12 cellular contexts compared by ENCODE assay signal in the genomic region with DNA sequence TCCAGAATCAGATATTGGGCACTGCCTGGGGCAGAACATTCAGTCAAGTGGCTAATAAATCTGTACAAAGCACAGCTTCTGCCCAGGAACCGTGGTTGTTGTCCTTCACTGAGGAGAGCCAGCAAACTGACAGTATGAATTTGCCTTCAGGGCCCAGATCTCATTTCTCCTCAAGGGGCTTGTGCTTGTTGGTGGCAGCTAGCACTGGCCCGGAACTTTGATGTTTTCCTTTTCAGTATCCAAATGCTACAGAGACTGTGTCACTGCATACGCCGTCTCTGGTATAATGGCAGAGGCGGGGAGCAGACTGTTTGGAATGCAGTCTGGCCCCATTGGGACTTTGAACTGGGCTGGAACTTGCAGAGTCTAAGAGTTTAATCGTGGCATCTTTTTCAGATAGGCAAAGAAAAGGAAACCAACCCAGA. TPM values are rescaled to one million over a fixed set of nuclear protein-coding genes. Genes with fewer than 3 reads are reported as not detected.
DNase-seq lines count a peak whose midpoint lies in the region; ATAC-seq, FAIRE-seq and TF ChIP-seq lines count a peak whose summit lies in the region.
"Had no signal": no experiment of that assay in that cellular context is flagged by ENCODE, and none has a peak within 500 bp of the region (broad histone marks: within the 10 kb centered on the region; RNA-seq: fewer than 3 reads in every experiment).

No MANE protein-coding gene starts in this region.

- DNase-seq in A673 (ENCODE audit: low spot score), result peak; percentile 31
- no peak for DNase-seq in IMR-90
- no peak for DNase-seq in H1 (ENCODE audit: low read depth in 1 of 2, low spot score in 2 of 2)
- no peak for DNase-seq in activated CD4-positive, alpha-beta T cell treated with anti-CD3 and anti-CD28 coated beads for 48 hours
- DNase-seq: activated T-cell treated with anti-CD3 and anti-CD28 coated beads, Interleukin-2, amount 50 U/mL, for 1 hour; central memory CD4-positive, alpha-beta T cell; naive thymus-derived CD8-positive, alpha-beta T cell; uterus had no signal

- H3K79me1 ChIP-seq in IMR-90 (ENCODE audit: low read depth in 1 of 2, low read length in 2 of 2) (no peaks in the 10 kb centered on the region), H1 (ENCODE audit: low read depth, low read length) (no peaks in the 10 kb centered on the region)

- H3K4me1 ChIP-seq in A673 (ENCODE audit: insufficient read depth, low read length, poor library complexity, severe bottlenecking) (peaks cover 12% of the 10 kb centered on the region), IMR-90 (ENCODE audit: control insufficient read depth, insufficient read depth, low read length) (peaks cover 4% of the 10 kb centered on the region; the same call in 1 of the 2 replicates), H1 (replicated peaks in 1 of 4; ENCODE audit: control insufficient read depth in 3 of 4, insufficient read depth in 4 of 4, low read length in 3 of 4) (no peaks in the 10 kb centered on the region), mucosa of stomach (ENCODE audit: control insufficient read depth, insufficient read depth, low read length) (peaks cover 51% of the 10 kb centered on the region)
- H3K4me1 ChIP-seq: uterus had no signal

- H3K23ac ChIP-seq in IMR-90 (ENCODE audit: low read depth, low read length), result no peak overlapping the region; the same call in 1 of the 2 replicates
- H3K23ac ChIP-seq in H1 (ENCODE audit: insufficient read length), result no peak overlapping the region

- no peak for TF ChIP-seq EP300 in H1 (IDR thresholded peaks at IDR 0.05; ENCODE audit: borderline replicate concordance in 1 of 2, low read depth in 2 of 2, low read length in 2 of 2)

- H3K27ac ChIP-seq in A673 (ENCODE audit: low read depth, low read length, poor library complexity, severe bottlenecking) (no peak overlapping the region), IMR-90 (ENCODE audit: insufficient read depth, low read length) (no peak overlapping the region), H1 (ENCODE audit: low read depth, low read length) (no peak overlapping the region)
- H3K27ac ChIP-seq: uterus had no signal

- ATAC-seq in IMR-90 (ENCODE audit: low read depth) (no peak; the same call in 1 of the 2 replicates), HG03139 (IDR thresholded peaks at IDR 0.05; ENCODE audit: unreplicated experiment) (no peak), GM19324 (IDR thresholded peaks at IDR 0.05; ENCODE audit: low FRiP score, unreplicated experiment) (no peak), HG03039 (IDR thresholded peaks at IDR 0.05; ENCODE audit: unreplicated experiment) (no peak)
- ATAC-seq: naive thymus-derived CD8-positive, alpha-beta T cell had no signal

- H2BK12ac ChIP-seq in H1 (ENCODE audit: low read depth, low read length), result no peak overlapping the region

- H3K4me2 ChIP-seq in IMR-90 (ENCODE audit: low read depth, low read length), result no peak overlapping the region
- H3K4me2 ChIP-seq in H1 (ENCODE audit: insufficient read depth in 1 of 2, low read depth in 2 of 2, low read length in 2 of 2), result no peak overlapping the region

- FAIRE-seq in H1 (lab: Jason Lieb, UNC), result no peak

- peak overlapping the region; percentile 30; the same call in 1 of the 2 replicates for H2BK120ac ChIP-seq in IMR-90 (ENCODE audit: low read depth, low read length)
- H2BK120ac ChIP-seq in H1 (replicated peaks; ENCODE audit: low read depth, low read length), result no peak overlapping the region

- no peak overlapping the region for H2AK9ac ChIP-seq in IMR-90 (replicated peaks; ENCODE audit: low read depth, low read length, poor library complexity)

- H3K36me3 ChIP-seq in A673 (ENCODE audit: insufficient read depth, low read length, poor library complexity, severe bottlenecking) (no peaks in the 10 kb centered on the region), IMR-90 (ENCODE audit: control insufficient read depth, insufficient read depth, low read length) (no peaks in the 10 kb centered on the region), H1 (ENCODE audit: control insufficient read depth in 2 of 4, insufficient read depth in 4 of 4, low read length in 3 of 4) (no peaks in the 10 kb centered on the region), mucosa of stomach (ENCODE audit: control insufficient read depth, insufficient read depth, low read length) (no peaks in the 10 kb centered on the region)
- H3K36me3 ChIP-seq: uterus had no signal

- no peak for TF ChIP-seq POLR2A in IMR-90 (IDR thresholded peaks at IDR 0.05; ENCODE audit: low read depth, low read length)
- no peak for TF ChIP-seq POLR2A in H1 (IDR thresholded peaks at IDR 0.05; ENCODE audit: control extremely low read depth in 1 of 2, low read depth in 2 of 2, low read length in 2 of 2)

- H3K18ac ChIP-seq in IMR-90 (ENCODE audit: low read depth, low read length) (no peak overlapping the region), H1 (ENCODE audit: extremely low read depth, low read length) (no peak overlapping the region)

- H4K20me1 ChIP-seq in IMR-90 (ENCODE audit: insufficient read depth, low read length) (no peaks in the 10 kb centered on the region), H1 (replicated peaks in 1 of 2; ENCODE audit: control insufficient read depth in 1 of 2, insufficient read depth in 2 of 2, low read length in 2 of 2) (no peaks in the 10 kb centered on the region)

- 80% methylated on average over 4 of the region's 6 CpGs; no CpG with 5 or more reads in 1 of the 2 experiments for WGBS in IMR-90 (ENCODE audit: extremely low coverage in 2 of 2, insufficient read length in 1 of 2), 2 experiments
- 94% methylated on average over 6 of the region's 6 CpGs; no CpG with 5 or more reads in 1 of the 2 experiments for WGBS in H1 (ENCODE audit: extremely low coverage in 1 of 2, insufficient coverage in 1 of 2, insufficient read length in 1 of 2, insufficient replicate concordance in 2 of 2, low coverage in 1 of 2, low lambda C conversion rate in 2 of 2, missing lambda C conversion rate in 1 of 2), 2 experiments

- CTCF ChIA-PET in A673 (lab: Charles Lee) (interaction anchor here (1.4 kb wide), 1 partner anchor 93 kb away, joined by 3 read pairs; no protein-coding TSS in a partner anchor), IMR-90 (lab: Yijun Ruan, JAX) (interaction anchor here (1.1 to 3.2 kb wide), 5 partner anchors 10 to 80 kb away, joined by 3 to 15 read pairs (median 6); no protein-coding TSS in a partner anchor), H1 (lab: Charles Lee; ENCODE audit: partially characterized antibody) (interaction anchor here (0.6 to 7.9 kb wide), 29 partner anchors 8 to 294 kb away, joined by 3 to 90 read pairs (median 6); partner anchors contain the start of gene ADD3)

- peak overlapping the region; percentile 56; the same call in 1 of the 2 replicates for H3K14ac ChIP-seq in IMR-90 (replicated peaks; ENCODE audit: low read depth, low read length)
- H3K14ac ChIP-seq in H1 (ENCODE audit: insufficient read length), result no peak overlapping the region

- H4K91ac ChIP-seq in IMR-90 (ENCODE audit: insufficient read depth, low read depth, low read length) (no peak overlapping the region; the same call in 1 of the 2 replicates), H1 (replicated peaks; ENCODE audit: insufficient read length, low read length) (no peak overlapping the region)

- H4K8ac ChIP-seq in IMR-90 (ENCODE audit: low read depth in 2 of 2, low read length in 2 of 2), result no peak overlapping the region
- no peak overlapping the region for H4K8ac ChIP-seq in H1 (ENCODE audit: extremely low read depth, insufficient read depth, low read length)

- H2AFZ ChIP-seq in IMR-90 (replicated peaks; ENCODE audit: low read length, poor library complexity), result no peak overlapping the region
- peak overlapping the region; percentile 17; the same call in 1 of the 2 replicates for H2AFZ ChIP-seq in H1 (ENCODE audit: low read length)

- H3K79me2 ChIP-seq in H1 (ENCODE audit: control insufficient read depth in 1 of 2, insufficient read depth in 2 of 2, low read length in 2 of 2), result no peaks in the 10 kb centered on the region

- no peak overlapping the region; the same call in 1 of the 2 replicates for H4K5ac ChIP-seq in IMR-90 (ENCODE audit: low read depth, low read length)
- H4K5ac ChIP-seq in H1 (ENCODE audit: insufficient read length, low read depth, low read length), result no peak overlapping the region

- no peak for TF ChIP-seq CTCF in A673 (conservative IDR thresholded peaks at IDR 0.05; ENCODE audit: low read depth, low read length)
- TF ChIP-seq CTCF in IMR-90 (conservative IDR thresholded peaks at IDR 0.05; ENCODE audit: low read depth, low read length), result no peak
- TF ChIP-seq CTCF in H1 (IDR thresholded peaks at IDR 0.05; ENCODE audit: control extremely low read depth in 1 of 3, insufficient read depth in 1 of 3, low read depth in 1 of 3, low read length in 3 of 3), result no peak

- no peak overlapping the region for H2BK15ac ChIP-seq in IMR-90 (ENCODE audit: low read depth, low read length)
- H2BK15ac ChIP-seq in H1 (ENCODE audit: low read length), result no peak overlapping the region

- H3K9me1 ChIP-seq in IMR-90 (ENCODE audit: insufficient read depth, low read length), result peaks cover 6% of the 10 kb centered on the region

- H3K27me3 ChIP-seq in A673 (replicated peaks; ENCODE audit: insufficient read depth, low read depth, low read length, poor library complexity) (no peaks in the 10 kb centered on the region), IMR-90 (ENCODE audit: control insufficient read depth, insufficient read depth, low read length) (no peaks in the 10 kb centered on the region), H1 (replicated peaks in 1 of 4; ENCODE audit: control insufficient read depth in 3 of 4, extremely low read depth in 1 of 4, insufficient read depth in 3 of 4, low read length in 3 of 4) (no peaks in the 10 kb centered on the region), mucosa of stomach (ENCODE audit: control insufficient read depth, insufficient read depth, low read length) (no peaks in the 10 kb centered on the region)
- H3K27me3 ChIP-seq: uterus had no signal

- H2BK20ac ChIP-seq in IMR-90 (ENCODE audit: low read depth, low read length) (peak overlapping the region; percentile 36; the same call in 1 of the 2 replicates), H1 (ENCODE audit: low read length) (no peak overlapping the region)

- H3K4ac ChIP-seq in IMR-90 (ENCODE audit: low read depth, low read length) (peak overlapping the region; percentile 15; the same call in 1 of the 2 replicates), H1 (replicated peaks; ENCODE audit: insufficient read length, low read depth, low read length) (no peak overlapping the region)

- no peak overlapping the region for H3K4me3 ChIP-seq in A673 (ENCODE audit: low read depth, low read length, poor library complexity, severe bottlenecking)
- no peak overlapping the region for H3K4me3 ChIP-seq in IMR-90 (ENCODE audit: insufficient read depth, low read depth, low read length)
- no peak overlapping the region for H3K4me3 ChIP-seq in H1 (ENCODE audit: extremely low read depth in 1 of 4, insufficient read depth in 2 of 4, low read depth in 3 of 4, low read length in 4 of 4)
- H3K4me3 ChIP-seq in mucosa of stomach (ENCODE audit: low read length), result no peak overlapping the region
- H3K4me3 ChIP-seq: uterus had no signal

- 0 out of 2 replicates have a peak overlapping the region, but pooled peaks have one; percentile 14 for H2AK5ac ChIP-seq in IMR-90 (ENCODE audit: low read depth, low read length)
- no peak overlapping the region for H2AK5ac ChIP-seq in H1 (ENCODE audit: low read depth, low read length)

- TF ChIP-seq RAD21 in IMR-90 (IDR thresholded peaks at IDR 0.05; ENCODE audit: low read length) (no peak), H1 (IDR thresholded peaks at IDR 0.05 in 1 of 2, conservative IDR thresholded peaks at IDR 0.05 in 1 of 2; ENCODE audit: low read depth in 2 of 2, low read length in 2 of 2) (no peak)

- intact Hi-C loops in A673 (cut with micrococcal nuclease; ENCODE audit: unreplicated experiment) (loop anchor here (10.0 kb wide), 1 partner anchor 297 kb away; no protein-coding TSS in a partner anchor), IMR-90 (cut with micrococcal nuclease) (no loop called here)

- dilution Hi-C loops in IMR-90 (cut with HindIII; ENCODE audit: low sequenced_read_pairs, unreplicated experiment), result no loop called here

- in situ Hi-C loops in IMR-90 (cut with MboI; ENCODE audit: low sequenced_read_pairs), result no loop called here

- H2BK5ac ChIP-seq in IMR-90 (ENCODE audit: low read depth, low read length, poor library complexity, severe bottlenecking) (no peak overlapping the region), H1 (ENCODE audit: low read depth, low read length) (no peak overlapping the region; the same call in 1 of the 2 replicates)

- no peaks in the 10 kb centered on the region for H3K23me2 ChIP-seq in H1 (ENCODE audit: low read depth, low read length)

- POLR2A ChIA-PET in A673 (lab: Charles Lee; ENCODE audit: low non-redundant PET) (no interaction called here), IMR-90 (lab: Charles Lee; ENCODE audit: unreplicated experiment) (no interaction called here), H1 (lab: Charles Lee; ENCODE audit: partially characterized antibody) (interaction anchor here (1.1 to 1.4 kb wide), 3 partner anchors 9 to 54 kb away, joined by 3 to 4 read pairs (median 3); partner anchors contain the start of gene XPNPEP1)

- no peak overlapping the region for H3K9ac ChIP-seq in IMR-90 (ENCODE audit: low read depth, low read length)
- H3K9ac ChIP-seq in H1 (replicated peaks in 1 of 4; ENCODE audit: extremely low read depth in 1 of 4, low read depth in 3 of 4, low read length in 3 of 4), result no peak overlapping the region
- peak overlapping the region; percentile 12 for H3K9ac ChIP-seq in mucosa of stomach (ENCODE audit: low read length)

- H3K9me3 ChIP-seq in A673 (ENCODE audit: low read depth, low read length, poor library complexity, severe bottlenecking), result no peaks in the 10 kb centered on the region
- H3K9me3 ChIP-seq in IMR-90 (ENCODE audit: control insufficient read depth, insufficient read depth, low read length), result no peaks in the 10 kb centered on the region
- H3K9me3 ChIP-seq in H1 (ENCODE audit: insufficient read depth in 2 of 2, low read depth in 1 of 2, low read length in 1 of 2), result no peaks in the 10 kb centered on the region
- H3K9me3 ChIP-seq in mucosa of stomach (ENCODE audit: control insufficient read depth, low read length), result no peaks in the 10 kb centered on the region
- H3K9me3 ChIP-seq: uterus had no signal

- BruUV-seq in A673 (replicated peaks; lab: Mats Ljungman, UMichigan), result no TSS peak
- no TSS peak for BruUV-seq in IMR-90 (replicated peaks; lab: Mats Ljungman, UMichigan)

- H3K56ac ChIP-seq in IMR-90 (ENCODE audit: extremely low read depth, insufficient read depth, low read length), result no peak overlapping the region
- no peak overlapping the region for H3K56ac ChIP-seq in H1 (replicated peaks; ENCODE audit: insufficient read length, low read depth, low read length)

RNA-seq across cellular contexts. Expression of gene ADD3, which starts 30.4 kb away (rescaled TPM):
- total RNA-seq in A673 (2021), result 80.5 and 82.9 TPM in 2 replicates
- 137 and 212 TPM in 2 replicates for total RNA-seq in IMR-90 (2012; rRNA removed)
- polyA plus RNA-seq in IMR-90 (2012; rRNA removed), result 138 and 153 TPM in 2 replicates
- polyA plus RNA-seq in IMR-90 (2012; cell fraction: cytosol; rRNA removed), result 10.8 and 15.8 TPM in 2 replicates
- 20.6 and 239 TPM in 2 replicates for polyA plus RNA-seq in IMR-90 (2012; cell fraction: nucleus; rRNA removed; ENCODE audit: low replicate concordance)
- total RNA-seq in H1 (2021; fragmentation: NEBNext Ultra II Directional; extraction: Animal tissue kit (Norgen Biotek cat#: 25700)), result 78.9 and 85.6 TPM in 2 replicates
- polyA plus RNA-seq in H1 (2011; rRNA removed), result 27.7 and 44.7 TPM in 2 replicates
- polyA plus RNA-seq in H1 (2011; cell fraction: cytosol; rRNA removed), result 65.9 TPM
- 51.3 TPM for polyA plus RNA-seq in H1 (2011; cell fraction: nucleus; rRNA removed)
- polyA plus RNA-seq in H1 (2012, experiment 1 of 2), result 59.0 to 96.4 TPM (median 79.4 TPM) in 4 replicates
- 6.1 TPM for polyA plus RNA-seq in H1 (2012, experiment 2 of 2)
- 58.1 TPM for polyA plus RNA-seq in H1 (2013, experiment 1 of 2)
- polyA plus RNA-seq in H1 (2013, experiment 2 of 2), result 51.8 TPM
- 122 and 195 TPM in 2 replicates for polyA minus RNA-seq in H1 (2011; rRNA and poly(A)+ RNA removed)
- 80.9 TPM for polyA minus RNA-seq in H1 (2011; cell fraction: cytosol; rRNA and poly(A)+ RNA removed)
- 181 TPM for polyA minus RNA-seq in H1 (2011; cell fraction: nucleus; rRNA and poly(A)+ RNA removed)

RNA-seq across cellular contexts. Expression of gene XPNPEP1, which starts 54.1 kb away (rescaled TPM):
- total RNA-seq in A673 (2021) (65.4 and 72.5 TPM in 2 replicates), IMR-90 (2012; rRNA removed) (136 and 164 TPM in 2 replicates)
- polyA plus RNA-seq in IMR-90 (2012; rRNA removed) (311 and 378 TPM in 2 replicates), H1 (2011; rRNA removed) (201 TPM in 2 replicates)
- polyA plus RNA-seq in IMR-90 (2012; cell fraction: cytosol; rRNA removed), result 71.3 and 117 TPM in 2 replicates
- 84.0 and 137 TPM in 2 replicates for polyA plus RNA-seq in IMR-90 (2012; cell fraction: nucleus; rRNA removed; ENCODE audit: low replicate concordance)
- total RNA-seq in H1 (2021; fragmentation: NEBNext Ultra II Directional; extraction: Animal tissue kit (Norgen Biotek cat#: 25700)), result 49.7 and 61.1 TPM in 2 replicates
- polyA plus RNA-seq in H1 (2011; cell fraction: cytosol; rRNA removed), result 147 TPM
- 319 TPM for polyA plus RNA-seq in H1 (2011; cell fraction: nucleus; rRNA removed)
- 47.4 to 54.6 TPM (median 51.3 TPM) in 4 replicates for polyA plus RNA-seq in H1 (2012, experiment 1 of 2)
- polyA plus RNA-seq in H1 (2012, experiment 2 of 2), result 26.3 TPM
- 35.6 TPM for polyA plus RNA-seq in H1 (2013, experiment 1 of 2)
- polyA plus RNA-seq in H1 (2013, experiment 2 of 2), result 34.4 TPM
- polyA minus RNA-seq in H1 (2011; rRNA and poly(A)+ RNA removed), result 329 and 459 TPM in 2 replicates
- polyA minus RNA-seq in H1 (2011; cell fraction: cytosol; rRNA and poly(A)+ RNA removed), result 84.0 TPM
- polyA minus RNA-seq in H1 (2011; cell fraction: nucleus; rRNA and poly(A)+ RNA removed), result 113 TPM
